In the genomic region with DNA sequence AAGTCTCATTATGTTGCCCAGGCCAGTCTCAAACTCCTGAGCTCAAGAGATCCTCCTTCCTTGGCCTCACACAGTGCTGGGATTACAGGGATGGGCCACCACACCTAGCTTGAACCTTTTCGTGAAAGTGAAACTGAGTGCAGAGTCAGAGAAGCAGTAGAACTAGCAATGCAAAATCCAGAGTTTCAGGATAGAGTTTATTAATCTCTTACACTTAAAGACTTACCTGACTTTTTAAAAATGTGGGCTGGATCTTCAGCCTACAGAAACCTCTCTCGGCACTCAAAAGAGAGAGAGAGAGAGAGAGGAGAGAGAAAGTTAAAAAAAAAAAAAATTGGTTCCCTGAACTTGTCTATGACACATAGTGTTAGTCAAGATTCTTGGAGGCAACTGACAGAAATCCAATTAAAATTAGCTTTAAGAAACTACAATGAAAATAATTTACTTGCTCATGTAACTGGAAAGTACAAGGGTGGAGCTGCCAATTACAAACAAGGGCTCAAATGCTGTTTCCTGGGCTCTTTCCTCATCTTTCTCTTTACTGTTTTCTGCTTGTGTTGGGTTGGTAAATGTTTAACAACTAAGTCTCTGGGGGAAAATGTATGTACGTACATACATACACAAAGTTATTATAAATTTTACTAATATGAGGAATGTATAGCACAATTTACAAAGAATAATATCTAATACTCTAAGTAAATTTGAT, we compare ENCODE assay signal across 16 cellular contexts.
DNase-seq lines count a peak whose midpoint lies in the region; ATAC-seq and TF ChIP-seq lines count a peak whose summit lies in the region.
"Had no signal": no experiment of that assay in that cellular context is flagged by ENCODE, and none has a peak within 500 bp of the region (broad histone marks: within the 10 kb centered on the region; RNA-seq: fewer than 3 reads in every experiment).

No MANE protein-coding gene starts in this region.

- no peak overlapping the region for H3K27ac ChIP-seq in right atrium auricular region
- H3K27ac ChIP-seq: testis had no signal

- no peak for DNase-seq in RPMI8226
- DNase-seq in MG63, result no peak
- DNase-seq in right atrium auricular region (ENCODE audit: low spot score), result no peak
- DNase-seq: dermis blood vessel endothelial cell; KG1; mesenchymal stem cell; NCI-H2029 treated with DMSO at 0.1 percent for 48 hours; SK-N-SH; stimulated activated CD4-positive, alpha-beta T cell treated with anti-CD3 and anti-CD28 coated beads, Interleukin-12 subunit alpha, Interleukin-12 subunit beta, amount 100 ng/mL, for 4 hours; testis had no signal

- TF ChIP-seq CTCF in right atrium auricular region (IDR thresholded peaks at IDR 0.05), result no peak

- H3K36me3 ChIP-seq in MG63, result no peaks in the 10 kb centered on the region
- H3K36me3 ChIP-seq in right atrium auricular region, result no peaks in the 10 kb centered on the region

- peak; percentile 63 for ATAC-seq in GM18909 (IDR thresholded peaks at IDR 0.05; ENCODE audit: poor library complexity, unreplicated experiment)
- ATAC-seq in GM21423 (IDR thresholded peaks at IDR 0.05; ENCODE audit: unreplicated experiment), result peak; percentile 58
- ATAC-seq in HG03175 (IDR thresholded peaks at IDR 0.05; ENCODE audit: unreplicated experiment), result peak; percentile 51
- ATAC-seq in esophagus mucosa, result peak; percentile 73
- ATAC-seq in GM18502 (IDR thresholded peaks at IDR 0.05; ENCODE audit: poor library complexity, unreplicated experiment), result no peak
- ATAC-seq: GM23338 had no signal

- H3K27me3 ChIP-seq in MG63 (no peaks in the 10 kb centered on the region), right atrium auricular region (no peaks in the 10 kb centered on the region)
- H3K27me3 ChIP-seq: testis had no signal

- H3K4me3 ChIP-seq in MG63 (no peak overlapping the region), right atrium auricular region (no peak overlapping the region)
- H3K4me3 ChIP-seq: GM23338, testis had no signal

- H3K4me1 ChIP-seq in right atrium auricular region, result no peaks in the 10 kb centered on the region
- H3K4me1 ChIP-seq: testis had no signal

- peaks cover 2% of the 10 kb centered on the region; the same call in 1 of the 2 replicates for H3K9me3 ChIP-seq in MG63
- peaks cover 0 to 6% of the 10 kb centered on the region in 2 donors for H3K9me3 ChIP-seq in right atrium auricular region
- H3K9me3 ChIP-seq: SK-N-SH, testis had no signal
